Comparison of ENCODE assay signal across 34 cellular contexts in genomic region chr2:136410673-136411072, GRCh38.
"Had no signal": no experiment of that assay in that cellular context is flagged by ENCODE, and none has a peak within 500 bp of the region (broad histone marks: within the 10 kb centered on the region; RNA-seq: fewer than 3 reads in every experiment).

No MANE protein-coding gene starts in this region.

- H3K4me1 ChIP-seq: adrenal gland, ascending aorta, body of pancreas, breast epithelium had no signal

- H3K36me3 ChIP-seq: adrenal gland, ascending aorta, brain microvascular endothelial cell, breast epithelium, cardiac muscle cell had no signal

- H3K27ac ChIP-seq: adrenal gland, ascending aorta, body of pancreas, brain microvascular endothelial cell, breast epithelium, cardiac muscle cell had no signal

- H3K4me3 ChIP-seq: adrenal gland, ascending aorta, body of pancreas, breast epithelium, cardiac muscle cell had no signal

- H3K9me3 ChIP-seq: adrenal gland, ascending aorta, body of pancreas, breast epithelium had no signal

- FAIRE-seq: astrocyte, bronchial epithelial cell had no signal

- ATAC-seq: activated naive CD4-positive, alpha-beta T cell treated with anti-CD3 and anti-CD28 coated beads, Interleukin-2, amount 50 U/mL, for 72 hours; activated naive CD8-positive, alpha-beta T cell treated with anti-CD3 and anti-CD28 coated beads, Interleukin-2, amount 50 U/mL, for 24 hours; activated T-cell treated with anti-CD3 and anti-CD28 coated beads, Interleukin-2, amount 50 U/mL, for 4 hours; activated T-cell treated with anti-CD3 and anti-CD28 coated beads, Interleukin-2, amount 50 U/mL, for 72 hours; activated T-helper 17 cell treated with anti-CD3 and anti-CD28 coated beads, Interleukin-2, amount 50 U/mL, for 72 hours; body of pancreas had no signal

- DNase-seq: activated effector memory CD4-positive, alpha-beta T cell treated with anti-CD3 and anti-CD28 coated beads, Interleukin-2, amount 50 U/mL, for 16 hours; activated effector memory CD4-positive, alpha-beta T cell treated with Interleukin-2 at 50 U/mL for 16 hours; activated gamma-delta T cell; activated gamma-delta T cell treated with Interleukin-2 at 50 U/mL for 16 hours; activated naive CD4-positive, alpha-beta T cell; activated naive CD4-positive, alpha-beta T cell treated with anti-CD3 and anti-CD28 coated beads for 36 hours; activated naive CD4-positive, alpha-beta T cell treated with anti-CD3 and anti-CD28 coated beads, Interleukin-2, amount 10 ng/mL, durations not matched to agents 7 days and 5 days; activated naive CD4-positive, alpha-beta T cell treated with anti-CD3 and anti-CD28 coated beads, Interleukin-2, amount 50 U/mL, for 16 hours; activated naive CD4-positive, alpha-beta T cell treated with Interleukin-2 at 50 U/mL for 16 hours; activated naive CD8-positive, alpha-beta T cell treated with anti-CD3 and anti-CD28 coated beads for 36 hours; activated naive CD8-positive, alpha-beta T cell treated with anti-CD3 and anti-CD28 coated beads, Interleukin-2, amount 10 ng/mL, durations not matched to agents 7 days and 5 days; activated naive CD8-positive, alpha-beta T cell treated with anti-CD3 and anti-CD28 coated beads, Interleukin-2, amount 50 U/mL, for 24 hours; activated T-cell treated with anti-CD3 and anti-CD28 coated beads, Interleukin-2, amount 50 U/mL, for 1 hour; activated T-cell treated with anti-CD3 and anti-CD28 coated beads, Interleukin-2, amount 50 U/mL, for 24 hours; activated T-cell treated with anti-CD3 and anti-CD28 coated beads, Interleukin-2, amount 50 U/mL, for 4 hours; activated T-cell treated with anti-CD3 and anti-CD28 coated beads, Interleukin-2, amount 50 U/mL, for 48 hours; activated T-cell treated with anti-CD3 and anti-CD28 coated beads, Interleukin-2, amount 50 U/mL, for 72 hours; adrenal gland; amniotic stem cell; amygdala; anterior cingulate cortex; aorta; body of pancreas; brain microvascular endothelial cell; caudate nucleus; central memory CD4-positive, alpha-beta T cell; cerebellar nuclear complex had no signal

- H3K27me3 ChIP-seq: adrenal gland, ascending aorta, body of pancreas, brain microvascular endothelial cell, cardiac muscle cell had no signal
